10 cellular contexts compared by ENCODE assay signal in the genomic region with DNA sequence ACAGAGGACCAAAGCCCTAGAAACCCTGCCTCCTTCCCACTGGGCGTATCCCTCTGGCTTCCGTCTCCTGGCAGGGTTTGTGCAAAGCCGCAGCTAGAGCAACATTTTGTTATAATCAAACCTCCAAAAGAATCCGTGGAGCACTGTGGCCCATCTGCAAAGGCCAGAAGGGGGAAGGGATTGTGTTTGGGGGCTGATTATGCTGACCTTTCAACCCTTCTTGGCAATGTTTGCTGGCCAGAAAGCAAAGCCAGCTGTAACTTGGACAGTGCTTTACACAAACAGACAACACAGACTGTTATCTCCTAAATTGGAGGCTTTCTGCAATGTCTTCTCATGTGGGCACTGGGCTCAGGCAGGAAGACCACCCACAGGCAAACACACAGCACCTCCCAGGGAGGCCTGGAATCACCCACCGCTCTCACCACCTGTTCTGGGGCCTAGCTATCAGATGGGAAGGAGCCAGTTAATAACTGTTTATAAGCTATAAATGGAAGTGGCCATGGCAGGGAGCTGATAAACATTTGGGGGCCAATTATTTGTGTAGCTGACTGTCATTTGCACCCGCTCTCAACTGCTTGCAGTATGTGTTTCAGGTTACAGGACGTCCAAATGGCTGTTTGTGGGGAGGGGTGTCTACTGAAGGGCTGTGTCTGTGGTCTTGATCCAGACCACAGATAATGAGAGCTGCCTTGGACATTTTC.
DNase-seq lines count a peak whose midpoint lies in the region; ATAC-seq, FAIRE-seq and TF ChIP-seq lines count a peak whose summit lies in the region.
"Had no signal": no experiment of that assay in that cellular context is flagged by ENCODE, and none has a peak within 500 bp of the region (broad histone marks: within the 10 kb centered on the region; RNA-seq: fewer than 3 reads in every experiment).

No MANE protein-coding gene starts in this region.

- TF ChIP-seq CTCF in bronchial epithelial cell (IDR thresholded peaks at IDR 0.05; ENCODE audit: insufficient read depth, low read length, severe bottlenecking) = no peak
- TF ChIP-seq CTCF in tibial nerve (IDR thresholded peaks at IDR 0.05) = no peak

- TF ChIP-seq EP300 in tibial nerve (IDR thresholded peaks at IDR 0.05) = peak in 1 of 2 donors; percentile 70

- peaks cover 0 to 62% (median 11%) of the 10 kb centered on the region in 4 donors for H3K4me1 ChIP-seq in tibial nerve
- H3K4me1 ChIP-seq: parathyroid adenoma had no signal

- H3K27ac ChIP-seq in tibial nerve = peak overlapping the region in 2 of 4 donors; percentile 63 to 75
- H3K27ac ChIP-seq: parathyroid adenoma had no signal

- no peak for TF ChIP-seq POLR2A in tibial nerve (IDR thresholded peaks at IDR 0.05)

- FAIRE-seq in bronchial epithelial cell (lab: Jason Lieb, UNC) = peak; percentile 55

- H3K36me3 ChIP-seq in bronchial epithelial cell (ENCODE audit: control insufficient read depth, insufficient read depth, low read length) (no peaks in the 10 kb centered on the region), tibial nerve (no peaks in the 10 kb centered on the region)

- H3K9me3 ChIP-seq in tibial nerve = no peaks in the 10 kb centered on the region

- H3K27me3 ChIP-seq in bronchial epithelial cell (ENCODE audit: control insufficient read depth, insufficient read depth, low read length) (peaks cover 1% of the 10 kb centered on the region), tibial nerve (peaks cover 0 to 3% of the 10 kb centered on the region in 2 donors)

- ATAC-seq in left lobe of liver (peak; percentile 68), GM21825 (IDR thresholded peaks at IDR 0.05; ENCODE audit: unreplicated experiment) (no peak), HG02885 (IDR thresholded peaks at IDR 0.05; ENCODE audit: poor library complexity, unreplicated experiment) (no peak)

- H3K4me3 ChIP-seq in bronchial epithelial cell (ENCODE audit: low read depth, low read length) (no peak overlapping the region), tibial nerve (no peak overlapping the region)

- DNase-seq in NCI-H1417 treated with DMSO at 0.1 percent for 48 hours (lab: John Stamatoyannopoulos, UW) = peak; percentile 79
- no peak for DNase-seq in bronchial epithelial cell (ENCODE audit: low read depth)
- no peak for DNase-seq in left lobe of liver (ENCODE audit: low spot score)
- DNase-seq in tibial nerve (ENCODE audit: low spot score in 2 of 2) = peak; percentile 40 to 60
- DNase-seq in NCI-H1436 treated with DMSO at 0.1 percent for 48 hours (lab: John Stamatoyannopoulos, UW) = no peak
- DNase-seq: effector CD4-positive, alpha-beta T cell; stimulated activated CD4-positive, alpha-beta T cell treated with anti-CD3 and anti-CD28 coated beads, Interleukin-4, amount 100 ng/mL, for 4 hours had no signal

- 34 to 39% methylated on average over 7 of the region's 7 CpGs for WGBS in tibial nerve, 2 donors

Comparison
In these comparisons a context has a peak if more than half of its experiments do, and no peak if none do; other contexts are left out.
1. DNase-seq: peak in NCI-H1417 treated with DMSO at 0.1 percent for 48 hours (single experiment) and tibial nerve (2 of 2); none in bronchial epithelial cell (single experiment), left lobe of liver (single experiment) and NCI-H1436 treated with DMSO at 0.1 percent for 48 hours (single experiment).